In the genomic region with DNA sequence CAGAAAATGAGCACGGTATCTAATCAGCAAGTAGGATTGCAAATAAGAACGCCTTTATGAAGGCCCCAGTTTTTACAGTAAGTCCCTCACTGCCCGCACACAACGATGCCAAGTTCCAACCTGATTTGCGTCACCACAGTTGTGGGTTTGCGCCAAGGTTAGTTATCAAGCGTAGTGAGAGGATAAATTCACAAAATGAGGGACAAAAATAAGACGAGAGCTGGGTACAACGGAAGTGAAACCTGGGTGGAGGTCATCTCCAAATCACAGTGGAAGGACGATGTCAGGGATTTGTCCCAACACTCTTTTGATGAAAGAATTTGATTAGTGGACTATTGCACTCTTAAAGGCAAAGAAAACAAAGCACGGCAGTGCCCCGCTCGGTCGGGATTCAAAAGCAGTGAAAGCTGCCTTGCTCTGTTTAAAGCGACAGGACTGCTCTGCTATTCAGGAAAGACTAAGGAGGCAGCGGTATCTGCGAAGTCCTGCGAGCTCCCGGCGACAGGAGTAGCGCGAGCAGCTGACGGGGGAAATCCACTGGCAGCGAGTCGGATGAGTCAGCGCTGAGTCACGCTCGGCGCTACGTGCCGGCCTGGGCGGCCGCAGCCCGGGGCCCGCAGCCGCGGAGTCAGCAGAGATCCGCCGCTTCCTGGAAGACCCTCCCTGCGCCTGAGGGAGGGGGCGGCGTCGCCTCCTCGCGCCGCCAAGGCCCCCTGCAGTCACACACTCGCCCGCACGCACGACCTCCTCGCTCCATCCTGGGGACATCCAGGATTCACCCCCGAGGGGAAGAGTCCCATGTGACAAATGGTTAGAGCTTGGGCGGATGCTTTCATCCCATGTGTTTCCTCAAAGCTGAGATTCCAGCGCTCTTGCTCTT, we compare ENCODE assay signal across 1 cellular context.
TF ChIP-seq lines count a peak whose summit lies in the region.

No MANE protein-coding gene starts in this region.

TF ChIP-seq in HepG2, 621 proteins besides CTCF, POLR2A, EP300 and RAD21 (continued from another document and continues in another):
- TF ChIP-seq CBX2 (IDR thresholded peaks at IDR 0.05; ENCODE audit: low read depth, low read length) (no peak), CBX2 (CRISPR knock-in tag; IDR thresholded peaks at IDR 0.05; ENCODE audit: low read depth) (no peak), CENPT (CRISPR knock-in tag; IDR thresholded peaks at IDR 0.05; ENCODE audit: low read depth) (no peak), ZNF282 (IDR thresholded peaks at IDR 0.05; ENCODE audit: partially characterized antibody) (no peak), KLF16 (CRISPR knock-in tag; IDR thresholded peaks at IDR 0.05) (0 out of 4 replicates have a peak, but pooled peaks of 1 of the 2 experiments have one; percentile 76), SRSF9 (IDR thresholded peaks at IDR 0.05; ENCODE audit: borderline replicate concordance, insufficient read depth, low read depth, low read length, poor library complexity, severe bottlenecking) (no peak), ZNF616 (CRISPR knock-in tag; IDR thresholded peaks at IDR 0.05; ENCODE audit: low read depth) (0 out of 2 replicates have a peak, but pooled peaks have one; percentile 62), U2AF1 (optimal IDR thresholded peaks at IDR 0.05; ENCODE audit: low read depth, low read length) (no peak), CEBPB (IDR thresholded peaks at IDR 0.05; ENCODE audit: borderline replicate concordance, low read depth, low read length) (no peak), ZFY (CRISPR knock-in tag; IDR thresholded peaks at IDR 0.05) (peak; percentile 63), HDAC1 (CRISPR knock-in tag; IDR thresholded peaks at IDR 0.05) (peak; percentile 82; the same call in 1 of the 2 replicates), MED13 (CRISPR knock-in tag; IDR thresholded peaks at IDR 0.05) (0 out of 2 replicates have a peak, but pooled peaks have one; percentile 65), ZNF678 (CRISPR knock-in tag; IDR thresholded peaks at IDR 0.05) (no peak), FOXK2 (IDR thresholded peaks at IDR 0.05) (no peak), DR1 (CRISPR knock-in tag; IDR thresholded peaks at IDR 0.05) (no peak), ZSCAN22 (CRISPR knock-in tag; IDR thresholded peaks at IDR 0.05) (no peak), HDAC6 (IDR thresholded peaks at IDR 0.05; ENCODE audit: low read depth, low read length) (no peak), ZZZ3 (CRISPR knock-in tag; IDR thresholded peaks at IDR 0.05; ENCODE audit: borderline replicate concordance) (no peak; the same call in 1 of the 2 replicates), ZFP1 (CRISPR knock-in tag; IDR thresholded peaks at IDR 0.05) (no peak), CC2D1A (CRISPR knock-in tag; IDR thresholded peaks at IDR 0.05) (no peak), RARG (CRISPR knock-in tag; IDR thresholded peaks at IDR 0.05; ENCODE audit: low read depth) (no peak), TGIF2 (CRISPR knock-in tag; IDR thresholded peaks at IDR 0.05) (no peak; the same call in 1 of the 2 replicates), NFIB (CRISPR knock-in tag; IDR thresholded peaks at IDR 0.05; ENCODE audit: borderline replicate concordance) (no peak)
- TF ChIP-seq, protein P1, sequence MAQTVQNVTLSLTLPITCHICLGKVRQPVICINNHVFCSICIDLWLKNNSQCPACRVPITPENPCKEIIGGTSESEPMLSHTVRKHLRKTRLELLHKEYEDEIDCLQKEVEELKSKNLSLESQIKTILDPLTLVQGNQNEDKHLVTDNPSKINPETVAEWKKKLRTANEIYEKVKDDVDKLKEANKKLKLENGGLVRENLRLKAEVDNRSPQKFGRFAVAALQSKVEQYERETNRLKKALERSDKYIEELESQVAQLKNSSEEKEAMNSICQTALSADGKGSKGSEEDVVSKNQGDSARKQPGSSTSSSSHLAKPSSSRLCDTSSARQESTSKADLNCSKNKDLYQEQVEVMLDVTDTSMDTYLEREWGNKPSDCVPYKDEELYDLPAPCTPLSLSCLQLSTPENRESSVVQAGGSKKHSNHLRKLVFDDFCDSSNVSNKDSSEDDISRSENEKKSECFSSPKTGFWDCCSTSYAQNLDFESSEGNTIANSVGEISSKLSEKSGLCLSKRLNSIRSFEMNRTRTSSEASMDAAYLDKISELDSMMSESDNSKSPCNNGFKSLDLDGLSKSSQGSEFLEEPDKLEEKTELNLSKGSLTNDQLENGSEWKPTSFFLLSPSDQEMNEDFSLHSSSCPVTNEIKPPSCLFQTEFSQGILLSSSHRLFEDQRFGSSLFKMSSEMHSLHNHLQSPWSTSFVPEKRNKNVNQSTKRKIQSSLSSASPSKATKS (CRISPR knock-in tag; IDR thresholded peaks at IDR 0.05), result no peak
- TF ChIP-seq, protein P2, sequence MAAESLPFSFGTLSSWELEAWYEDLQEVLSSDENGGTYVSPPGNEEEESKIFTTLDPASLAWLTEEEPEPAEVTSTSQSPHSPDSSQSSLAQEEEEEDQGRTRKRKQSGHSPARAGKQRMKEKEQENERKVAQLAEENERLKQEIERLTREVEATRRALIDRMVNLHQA (CRISPR knock-in tag; IDR thresholded peaks at IDR 0.05), result no peak
- TF ChIP-seq, protein P3, sequence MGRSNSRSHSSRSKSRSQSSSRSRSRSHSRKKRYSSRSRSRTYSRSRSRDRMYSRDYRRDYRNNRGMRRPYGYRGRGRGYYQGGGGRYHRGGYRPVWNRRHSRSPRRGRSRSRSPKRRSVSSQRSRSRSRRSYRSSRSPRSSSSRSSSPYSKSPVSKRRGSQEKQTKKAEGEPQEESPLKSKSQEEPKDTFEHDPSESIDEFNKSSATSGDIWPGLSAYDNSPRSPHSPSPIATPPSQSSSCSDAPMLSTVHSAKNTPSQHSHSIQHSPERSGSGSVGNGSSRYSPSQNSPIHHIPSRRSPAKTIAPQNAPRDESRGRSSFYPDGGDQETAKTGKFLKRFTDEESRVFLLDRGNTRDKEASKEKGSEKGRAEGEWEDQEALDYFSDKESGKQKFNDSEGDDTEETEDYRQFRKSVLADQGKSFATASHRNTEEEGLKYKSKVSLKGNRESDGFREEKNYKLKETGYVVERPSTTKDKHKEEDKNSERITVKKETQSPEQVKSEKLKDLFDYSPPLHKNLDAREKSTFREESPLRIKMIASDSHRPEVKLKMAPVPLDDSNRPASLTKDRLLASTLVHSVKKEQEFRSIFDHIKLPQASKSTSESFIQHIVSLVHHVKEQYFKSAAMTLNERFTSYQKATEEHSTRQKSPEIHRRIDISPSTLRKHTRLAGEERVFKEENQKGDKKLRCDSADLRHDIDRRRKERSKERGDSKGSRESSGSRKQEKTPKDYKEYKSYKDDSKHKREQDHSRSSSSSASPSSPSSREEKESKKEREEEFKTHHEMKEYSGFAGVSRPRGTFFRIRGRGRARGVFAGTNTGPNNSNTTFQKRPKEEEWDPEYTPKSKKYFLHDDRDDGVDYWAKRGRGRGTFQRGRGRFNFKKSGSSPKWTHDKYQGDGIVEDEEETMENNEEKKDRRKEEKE (IDR thresholded peaks at IDR 0.05), result no peak
- TF ChIP-seq, protein P4, sequence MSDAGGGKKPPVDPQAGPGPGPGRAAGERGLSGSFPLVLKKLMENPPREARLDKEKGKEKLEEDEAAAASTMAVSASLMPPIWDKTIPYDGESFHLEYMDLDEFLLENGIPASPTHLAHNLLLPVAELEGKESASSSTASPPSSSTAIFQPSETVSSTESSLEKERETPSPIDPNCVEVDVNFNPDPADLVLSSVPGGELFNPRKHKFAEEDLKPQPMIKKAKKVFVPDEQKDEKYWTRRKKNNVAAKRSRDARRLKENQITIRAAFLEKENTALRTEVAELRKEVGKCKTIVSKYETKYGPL (CRISPR knock-in tag; IDR thresholded peaks at IDR 0.05), result 0 out of 2 replicates have a peak, but pooled peaks have one; percentile 40
- TF ChIP-seq, protein P5, sequence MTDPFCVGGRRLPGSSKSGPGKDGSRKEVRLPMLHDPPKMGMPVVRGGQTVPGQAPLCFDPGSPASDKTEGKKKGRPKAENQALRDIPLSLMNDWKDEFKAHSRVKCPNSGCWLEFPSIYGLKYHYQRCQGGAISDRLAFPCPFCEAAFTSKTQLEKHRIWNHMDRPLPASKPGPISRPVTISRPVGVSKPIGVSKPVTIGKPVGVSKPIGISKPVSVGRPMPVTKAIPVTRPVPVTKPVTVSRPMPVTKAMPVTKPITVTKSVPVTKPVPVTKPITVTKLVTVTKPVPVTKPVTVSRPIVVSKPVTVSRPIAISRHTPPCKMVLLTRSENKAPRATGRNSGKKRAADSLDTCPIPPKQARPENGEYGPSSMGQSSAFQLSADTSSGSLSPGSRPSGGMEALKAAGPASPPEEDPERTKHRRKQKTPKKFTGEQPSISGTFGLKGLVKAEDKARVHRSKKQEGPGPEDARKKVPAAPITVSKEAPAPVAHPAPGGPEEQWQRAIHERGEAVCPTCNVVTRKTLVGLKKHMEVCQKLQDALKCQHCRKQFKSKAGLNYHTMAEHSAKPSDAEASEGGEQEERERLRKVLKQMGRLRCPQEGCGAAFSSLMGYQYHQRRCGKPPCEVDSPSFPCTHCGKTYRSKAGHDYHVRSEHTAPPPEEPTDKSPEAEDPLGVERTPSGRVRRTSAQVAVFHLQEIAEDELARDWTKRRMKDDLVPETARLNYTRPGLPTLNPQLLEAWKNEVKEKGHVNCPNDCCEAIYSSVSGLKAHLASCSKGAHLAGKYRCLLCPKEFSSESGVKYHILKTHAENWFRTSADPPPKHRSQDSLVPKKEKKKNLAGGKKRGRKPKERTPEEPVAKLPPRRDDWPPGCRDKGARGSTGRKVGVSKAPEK (CRISPR knock-in tag; IDR thresholded peaks at IDR 0.05; ENCODE audit: borderline replicate concordance), result no peak
- TF ChIP-seq, protein P6, sequence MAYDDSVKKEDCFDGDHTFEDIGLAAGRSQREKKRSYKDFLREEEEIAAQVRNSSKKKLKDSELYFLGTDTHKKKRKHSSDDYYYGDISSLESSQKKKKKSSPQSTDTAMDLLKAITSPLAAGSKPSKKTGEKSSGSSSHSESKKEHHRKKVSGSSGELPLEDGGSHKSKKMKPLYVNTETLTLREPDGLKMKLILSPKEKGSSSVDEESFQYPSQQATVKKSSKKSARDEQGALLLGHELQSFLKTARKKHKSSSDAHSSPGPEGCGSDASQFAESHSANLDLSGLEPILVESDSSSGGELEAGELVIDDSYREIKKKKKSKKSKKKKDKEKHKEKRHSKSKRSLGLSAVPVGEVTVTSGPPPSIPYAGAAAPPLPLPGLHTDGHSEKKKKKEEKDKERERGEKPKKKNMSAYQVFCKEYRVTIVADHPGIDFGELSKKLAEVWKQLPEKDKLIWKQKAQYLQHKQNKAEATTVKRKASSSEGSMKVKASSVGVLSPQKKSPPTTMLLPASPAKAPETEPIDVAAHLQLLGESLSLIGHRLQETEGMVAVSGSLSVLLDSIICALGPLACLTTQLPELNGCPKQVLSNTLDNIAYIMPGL (CRISPR knock-in tag; IDR thresholded peaks at IDR 0.05; ENCODE audit: borderline replicate concordance in 1 of 2, low read depth in 1 of 2), result peak; percentile 63 to 70; a peak in 3 of 4 replicates
- TF ChIP-seq, protein P7, sequence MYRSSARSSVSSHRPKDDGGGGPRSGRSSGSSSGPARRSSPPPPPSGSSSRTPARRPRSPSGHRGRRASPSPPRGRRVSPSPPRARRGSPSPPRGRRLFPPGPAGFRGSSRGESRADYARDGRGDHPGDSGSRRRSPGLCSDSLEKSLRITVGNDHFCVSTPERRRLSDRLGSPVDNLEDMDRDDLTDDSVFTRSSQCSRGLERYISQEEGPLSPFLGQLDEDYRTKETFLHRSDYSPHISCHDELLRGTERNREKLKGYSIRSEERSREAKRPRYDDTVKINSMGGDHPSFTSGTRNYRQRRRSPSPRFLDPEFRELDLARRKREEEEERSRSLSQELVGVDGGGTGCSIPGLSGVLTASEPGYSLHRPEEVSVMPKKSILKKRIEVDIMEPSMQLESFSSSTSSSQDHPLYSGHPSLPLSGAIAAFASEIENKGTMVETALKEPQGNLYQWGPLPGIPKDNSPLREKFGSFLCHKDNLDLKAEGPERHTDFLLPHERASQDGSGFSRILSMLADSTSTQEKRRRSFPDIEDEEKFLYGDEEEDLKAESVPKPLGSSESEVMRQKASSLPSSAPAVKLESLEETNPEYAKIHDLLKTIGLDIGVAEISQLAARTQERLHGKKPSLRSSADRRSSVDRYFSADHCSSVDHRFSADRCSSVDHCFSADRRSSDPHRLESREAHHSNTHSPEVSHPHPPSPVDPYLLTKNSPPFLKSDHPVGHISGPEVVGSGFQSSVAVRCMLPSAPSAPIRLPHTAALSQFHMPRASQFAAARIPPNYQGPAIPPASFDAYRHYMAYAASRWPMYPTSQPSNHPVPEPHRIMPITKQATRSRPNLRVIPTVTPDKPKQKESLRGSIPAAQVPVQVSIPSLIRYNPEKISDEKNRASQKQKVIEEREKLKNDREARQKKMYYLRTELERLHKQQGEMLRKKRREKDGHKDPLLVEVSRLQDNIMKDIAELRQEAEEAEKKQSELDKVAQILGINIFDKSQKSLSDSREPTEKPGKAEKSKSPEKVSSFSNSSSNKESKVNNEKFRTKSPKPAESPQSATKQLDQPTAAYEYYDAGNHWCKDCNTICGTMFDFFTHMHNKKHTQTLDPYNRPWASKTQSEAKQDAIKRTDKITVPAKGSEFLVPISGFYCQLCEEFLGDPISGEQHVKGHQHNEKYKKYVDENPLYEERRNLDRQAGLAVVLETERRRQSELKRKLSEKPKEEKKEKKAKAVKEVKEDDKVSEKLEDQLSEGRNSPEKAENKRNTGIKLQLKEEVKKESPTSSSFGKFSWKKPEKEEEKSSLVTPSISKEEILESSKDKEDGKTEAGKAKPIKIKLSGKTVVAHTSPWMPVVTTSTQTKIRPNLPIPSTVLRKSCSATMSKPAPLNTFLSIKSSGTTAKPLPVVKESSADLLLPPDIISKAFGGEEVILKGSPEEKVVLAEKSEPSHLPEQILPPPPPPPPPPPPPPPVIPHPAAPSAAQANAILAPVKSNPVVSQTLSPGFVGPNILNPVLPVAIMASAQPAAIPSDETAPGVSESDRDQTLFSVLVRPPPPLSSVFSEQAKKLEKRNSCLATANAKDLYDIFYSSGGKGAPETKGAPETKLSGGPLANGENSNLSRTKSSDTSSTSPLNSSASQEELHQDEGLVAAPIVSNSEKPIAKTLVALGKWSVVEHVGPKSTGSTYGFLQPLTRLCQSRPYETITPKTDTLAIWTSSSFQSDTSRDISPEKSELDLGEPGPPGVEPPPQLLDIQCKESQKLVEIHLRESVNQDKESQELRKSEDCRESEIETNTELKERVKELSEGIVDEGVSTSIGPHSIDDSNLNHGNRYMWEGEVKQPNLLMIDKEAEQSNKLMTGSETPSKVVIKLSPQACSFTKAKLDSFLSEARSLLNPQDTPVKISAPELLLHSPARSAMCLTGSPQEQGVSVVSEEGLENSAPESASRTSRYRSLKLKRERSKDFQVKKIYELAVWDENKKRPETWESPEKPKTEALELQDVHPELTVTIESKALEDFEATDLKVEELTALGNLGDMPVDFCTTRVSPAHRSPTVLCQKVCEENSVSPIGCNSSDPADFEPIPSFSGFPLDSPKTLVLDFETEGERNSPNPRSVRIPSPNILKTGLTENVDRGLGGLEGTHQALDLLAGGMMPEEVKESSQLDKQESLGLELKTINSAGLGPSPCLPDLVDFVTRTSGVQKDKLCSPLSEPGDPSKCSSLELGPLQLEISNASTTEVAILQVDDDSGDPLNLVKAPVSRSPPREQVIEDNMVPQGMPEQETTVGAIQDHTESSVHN (CRISPR knock-in tag; IDR thresholded peaks at IDR 0.05), result 0 out of 2 replicates have a peak, but pooled peaks have one; percentile 25
- TF ChIP-seq, protein P8, sequence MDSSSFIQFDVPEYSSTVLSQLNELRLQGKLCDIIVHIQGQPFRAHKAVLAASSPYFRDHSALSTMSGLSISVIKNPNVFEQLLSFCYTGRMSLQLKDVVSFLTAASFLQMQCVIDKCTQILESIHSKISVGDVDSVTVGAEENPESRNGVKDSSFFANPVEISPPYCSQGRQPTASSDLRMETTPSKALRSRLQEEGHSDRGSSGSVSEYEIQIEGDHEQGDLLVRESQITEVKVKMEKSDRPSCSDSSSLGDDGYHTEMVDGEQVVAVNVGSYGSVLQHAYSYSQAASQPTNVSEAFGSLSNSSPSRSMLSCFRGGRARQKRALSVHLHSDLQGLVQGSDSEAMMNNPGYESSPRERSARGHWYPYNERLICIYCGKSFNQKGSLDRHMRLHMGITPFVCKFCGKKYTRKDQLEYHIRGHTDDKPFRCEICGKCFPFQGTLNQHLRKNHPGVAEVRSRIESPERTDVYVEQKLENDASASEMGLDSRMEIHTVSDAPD (CRISPR knock-in tag; IDR thresholded peaks at IDR 0.05), result no peak
